In genomic region chr10:110474017-110474416, GRCh38 we compare ENCODE assay signal across 18 cellular contexts.
"Had no signal": no experiment of that assay in that cellular context is flagged by ENCODE, and none has a peak within 500 bp of the region (broad histone marks: within the 10 kb centered on the region; RNA-seq: fewer than 3 reads in every experiment).

No MANE protein-coding gene starts in this region.

- ATAC-seq: heart left ventricle; left lobe of liver; natural killer cell; pancreas; stimulated activated naive CD8-positive, alpha-beta T cell treated with anti-CD3 and anti-CD28 coated beads, Interleukin-15, Interleukin-2, amounts not matched to agents 100 U/mL and 50 U/mL, for 24 hours; upper lobe of right lung had no signal

- H3K4me3 Mint-ChIP-seq: natural killer cell had no signal

- H3K4me2 ChIP-seq: smooth muscle cell had no signal

- H3K27ac ChIP-seq: colonic mucosa, heart left ventricle, pancreas, suprapubic skin, thyroid gland, upper lobe of right lung, vagina had no signal

- H3K27me3 Mint-ChIP-seq: progenitor cell of endocrine pancreas had no signal

- H3K27ac Mint-ChIP-seq: natural killer cell, progenitor cell of endocrine pancreas had no signal

- H3K36me3 ChIP-seq: colonic mucosa, heart left ventricle, pancreas, suprapubic skin, thyroid gland, upper lobe of right lung, vagina had no signal

- H3K9me3 ChIP-seq: colonic mucosa, pancreas, suprapubic skin, thyroid gland, upper lobe of right lung, vagina had no signal

- H3K4me1 ChIP-seq: colonic mucosa, heart left ventricle, pancreas, suprapubic skin, thyroid gland, upper lobe of right lung, vagina had no signal

- H3K9me3 Mint-ChIP-seq: natural killer cell had no signal

- H3K4me3 ChIP-seq: colonic mucosa, heart left ventricle, pancreas, smooth muscle cell, suprapubic skin, thyroid gland, upper lobe of right lung, vagina had no signal

- H3K27me3 ChIP-seq: colonic mucosa, heart left ventricle, pancreas, suprapubic skin, thyroid gland, upper lobe of right lung, vagina had no signal

- H3K36me3 Mint-ChIP-seq: natural killer cell had no signal

- DNase-seq: colonic mucosa; dermis blood vessel endothelial cell; heart left ventricle; hippocampal formation; mammary epithelial cell; natural killer cell; occipital lobe; pancreas; right cardiac atrium; stimulated activated CD4-positive, alpha-beta T cell treated with anti-CD3 and anti-CD28 coated beads, Interleukin-2, amount 100 ng/mL, for 48 hours; stimulated activated naive CD8-positive, alpha-beta T cell treated with anti-CD3 and anti-CD28 coated beads, Interleukin-15, Interleukin-2, amounts not matched to agents 100 U/mL and 50 U/mL, for 24 hours; thyroid gland; upper lobe of right lung had no signal
